In the genomic region with DNA sequence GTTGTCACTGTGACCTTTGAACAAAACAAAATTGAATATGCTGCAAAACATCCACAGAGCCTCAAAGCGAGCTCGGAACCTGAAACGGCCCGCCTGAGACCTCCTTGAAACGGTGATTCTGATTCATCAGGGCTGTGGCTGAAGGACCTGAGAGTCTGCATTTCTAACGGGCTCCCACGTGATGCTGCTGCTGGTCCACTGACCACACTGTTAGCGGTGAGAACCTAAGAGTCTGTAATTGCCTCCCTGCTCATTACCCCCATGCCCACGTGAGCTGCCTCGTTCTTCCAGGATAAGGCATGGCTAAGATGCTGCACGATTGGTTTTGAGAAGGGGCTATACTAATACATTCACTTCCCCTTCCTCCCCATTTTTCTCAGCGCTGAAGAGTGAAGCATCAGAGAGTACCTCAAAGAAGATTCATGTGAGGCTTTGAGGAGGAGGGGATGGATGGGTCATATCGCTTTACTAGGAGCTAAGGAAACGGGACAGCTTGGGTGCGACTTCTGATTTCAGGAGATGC, we compare ENCODE assay signal across 8 cellular contexts. TPM values are rescaled to one million over a fixed set of nuclear protein-coding genes. Genes with fewer than 3 reads are reported as not detected.
A peak's percentile ranks its signal among the peaks of the same experiment; 100 is the strongest.
DNase-seq lines count a peak whose midpoint lies in the region; ATAC-seq, FAIRE-seq and TF ChIP-seq lines count a peak whose summit lies in the region.

No MANE protein-coding gene starts in this region.

- H3K4me1 ChIP-seq in DOHH2 (ENCODE audit: control insufficient read depth, low read length) (no peaks in the 10 kb centered on the region), neutrophil (ENCODE audit: control insufficient read depth in 1 of 2, insufficient read depth in 1 of 2, low read depth in 1 of 2, low read length in 1 of 2) (peaks cover 53 to 72% of the 10 kb centered on the region in 2 experiments)

- no peaks in the 10 kb centered on the region for H3K79me2 ChIP-seq in DOHH2 (ENCODE audit: control insufficient read depth, low read length)

- no peaks in the 10 kb centered on the region for H3K9me2 ChIP-seq in DOHH2 (replicated peaks; ENCODE audit: control insufficient read depth, low read length)

- peak; percentile 32 for FAIRE-seq in bronchial epithelial cell (lab: Jason Lieb, UNC)

- H3K27ac ChIP-seq in DOHH2 (ENCODE audit: low read depth, low read length) (no peak overlapping the region), neutrophil (no peak overlapping the region)

- TF ChIP-seq CTCF in DOHH2 (IDR thresholded peaks at IDR 0.05; ENCODE audit: low read depth, low read length, poor library complexity, severe bottlenecking) (no peak), bronchial epithelial cell (IDR thresholded peaks at IDR 0.05; ENCODE audit: insufficient read depth, low read length, severe bottlenecking) (no peak), neutrophil (IDR thresholded peaks at IDR 0.05) (no peak)

- H3K36me3 ChIP-seq in DOHH2 (ENCODE audit: control insufficient read depth, low read length) (no peaks in the 10 kb centered on the region), bronchial epithelial cell (ENCODE audit: control insufficient read depth, insufficient read depth, low read length) (no peaks in the 10 kb centered on the region), neutrophil (no peaks in the 10 kb centered on the region)

- DNase-seq in bronchial epithelial cell (ENCODE audit: low read depth), result no peak
- DNase-seq in activated CD8-positive, alpha-beta memory T cell treated with anti-CD3 and anti-CD28 coated beads, Interleukin-2, amount 50 U/mL, for 48 hours, result no peak
- no peak for DNase-seq in SHP77 treated with DMSO at 0.1 percent for 48 hours (lab: John Stamatoyannopoulos, UW)
- DNase-seq in NCI-H774 (lab: John Stamatoyannopoulos, UW), result no peak

- H3K4me2 ChIP-seq in DOHH2 (ENCODE audit: low read length), result peak overlapping the region; percentile 47

- H3K9me3 ChIP-seq in DOHH2 (ENCODE audit: control insufficient read depth, insufficient read depth, low read length) (no peaks in the 10 kb centered on the region), neutrophil (no peaks in the 10 kb centered on the region)

- H3K4me3 ChIP-seq in DOHH2 (ENCODE audit: low read length), result 0 out of 2 replicates have a peak overlapping the region, but pooled peaks have one; percentile 20
- no peak overlapping the region for H3K4me3 ChIP-seq in bronchial epithelial cell (ENCODE audit: low read depth, low read length)
- H3K4me3 ChIP-seq in neutrophil (ENCODE audit: low read depth in 1 of 2, low read length in 1 of 2), result peak overlapping the region; percentile 66 to 70

- H3K27me3 ChIP-seq in DOHH2 (ENCODE audit: control insufficient read depth, low read length) (peaks cover 35% of the 10 kb centered on the region), bronchial epithelial cell (ENCODE audit: control insufficient read depth, insufficient read depth, low read length) (no peaks in the 10 kb centered on the region), neutrophil (peaks cover 48% of the 10 kb centered on the region)

- H3F3A ChIP-seq in DOHH2 (ENCODE audit: control insufficient read depth, insufficient read depth), result no peaks in the 10 kb centered on the region

- H4K20me1 ChIP-seq in DOHH2 (ENCODE audit: control insufficient read depth, insufficient read depth, low read depth, low read length), result no peaks in the 10 kb centered on the region

- ATAC-seq in HG02973 (IDR thresholded peaks at IDR 0.05; ENCODE audit: unreplicated experiment) (peak; percentile 14), GM21576 (IDR thresholded peaks at IDR 0.05; ENCODE audit: unreplicated experiment) (no peak)

RNA-seq across cellular contexts. Expression of a gene that starts 9.7 kb away (rescaled TPM):
- 0.79 and 2.2 TPM in 2 replicates for total RNA-seq in bronchial epithelial cell
